In genomic region chr9:2284770-2285169, GRCh38 we compare ENCODE assay signal across 17 cellular contexts.
"Had no signal": no experiment of that assay in that cellular context is flagged by ENCODE, and none has a peak within 500 bp of the region (broad histone marks: within the 10 kb centered on the region; RNA-seq: fewer than 3 reads in every experiment).

No MANE protein-coding gene starts in this region.

- H3K27ac Mint-ChIP-seq: dendritic cell treated with granulocyte-macrophage colony-stimulating factor and Interleukin-4, amounts not matched to agents 40 ng/mL and 50 ng/mL, for 4 days; effector memory CD8-positive, alpha-beta T cell; naive thymus-derived CD8-positive, alpha-beta T cell had no signal

- H3K27ac ChIP-seq: gastroesophageal sphincter, suprapubic skin, thyroid gland, upper lobe of left lung, uterus had no signal

- H3K9me3 Mint-ChIP-seq: dendritic cell treated with granulocyte-macrophage colony-stimulating factor and Interleukin-4, amounts not matched to agents 40 ng/mL and 50 ng/mL, for 4 days; effector memory CD8-positive, alpha-beta T cell; naive thymus-derived CD8-positive, alpha-beta T cell had no signal

- H3K36me3 Mint-ChIP-seq: naive thymus-derived CD8-positive, alpha-beta T cell had no signal

- H3K27me3 Mint-ChIP-seq: dendritic cell treated with granulocyte-macrophage colony-stimulating factor and Interleukin-4, amounts not matched to agents 40 ng/mL and 50 ng/mL, for 4 days had no signal

- H3K27me3 ChIP-seq: esophagus squamous epithelium, gastroesophageal sphincter, suprapubic skin, thyroid gland, upper lobe of left lung, uterus had no signal

- H3K9me3 ChIP-seq: esophagus squamous epithelium, gastroesophageal sphincter, suprapubic skin, thyroid gland, upper lobe of left lung, uterus had no signal

- H3K4me1 ChIP-seq: gastroesophageal sphincter, thyroid gland, uterus had no signal

- H3K4me3 ChIP-seq: esophagus squamous epithelium, gastroesophageal sphincter, suprapubic skin, thyroid gland, upper lobe of left lung, uterus had no signal

- H3K36me3 ChIP-seq: esophagus squamous epithelium, gastroesophageal sphincter, suprapubic skin, thyroid gland, upper lobe of left lung, uterus had no signal

- H3K4me1 Mint-ChIP-seq: naive thymus-derived CD8-positive, alpha-beta T cell had no signal

- H3K4me3 Mint-ChIP-seq: dendritic cell treated with granulocyte-macrophage colony-stimulating factor and Interleukin-4, amounts not matched to agents 40 ng/mL and 50 ng/mL, for 4 days; effector memory CD8-positive, alpha-beta T cell; naive thymus-derived CD8-positive, alpha-beta T cell had no signal

- DNase-seq: effector memory CD8-positive, alpha-beta T cell; esophagus squamous epithelium; foreskin fibroblast; glutamatergic neuron; kidney; left cardiac atrium; naive thymus-derived CD8-positive, alpha-beta T cell; right cardiac atrium; small intestine; stimulated activated CD4-positive, alpha-beta T cell treated with anti-CD3 and anti-CD28 coated beads, Interleukin-12 subunit alpha, Interleukin-12 subunit beta, amount 100 ng/mL, for 4 hours; stimulated activated naive CD4-positive, alpha-beta T cell treated with Interleukin-2 at 50 U/mL for 16 hours; thyroid gland; upper lobe of left lung; uterus had no signal

- ATAC-seq: effector memory CD8-positive, alpha-beta T cell; gastroesophageal sphincter; left cardiac atrium; naive thymus-derived CD8-positive, alpha-beta T cell; right cardiac atrium had no signal
